ENCODE assay signal across 24 cellular contexts in the genomic region with DNA sequence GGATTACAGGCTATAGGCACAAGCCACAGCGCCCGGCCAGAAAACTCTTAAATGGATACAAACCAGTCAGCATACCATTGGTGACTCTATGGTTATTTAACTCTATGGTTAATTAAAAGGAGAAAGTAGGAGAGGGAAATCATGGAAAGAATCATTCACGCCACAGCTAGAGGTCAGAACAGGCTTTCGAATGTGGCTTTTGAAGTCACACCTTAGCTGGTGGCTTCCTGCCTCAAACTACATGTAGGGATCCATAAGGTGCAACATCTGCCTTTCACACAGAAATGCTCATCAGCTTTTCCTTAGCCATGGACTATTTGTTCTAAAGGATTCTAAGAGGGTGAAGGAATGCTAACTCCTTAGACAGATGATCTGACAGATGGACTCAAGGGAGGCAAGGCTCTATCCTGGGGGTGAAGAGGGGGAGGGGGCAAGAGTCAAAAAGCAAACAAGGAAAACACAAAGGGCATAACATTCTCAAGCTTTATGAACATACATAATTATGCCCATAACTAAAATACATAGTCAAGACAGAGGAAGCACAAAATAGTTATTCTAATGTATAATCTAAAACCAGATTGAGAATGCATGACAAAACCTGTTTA.
A peak's percentile ranks its signal among the peaks of the same experiment; 100 is the strongest.
DNase-seq lines count a peak whose midpoint lies in the region; ATAC-seq, FAIRE-seq and TF ChIP-seq lines count a peak whose summit lies in the region.
"Had no signal": no experiment of that assay in that cellular context is flagged by ENCODE, and none has a peak within 500 bp of the region (broad histone marks: within the 10 kb centered on the region; RNA-seq: fewer than 3 reads in every experiment).

No MANE protein-coding gene starts in this region.

- peaks cover 0 to 3% (median 0%) of the 10 kb centered on the region in 3 experiments; a peak in 1 of 7 replicates for H3K36me3 Mint-ChIP-seq in H9 (ENCODE audit: insufficient read depth in 1 of 3, low read depth in 3 of 3)

- H3K4ac ChIP-seq in H9 (ENCODE audit: low read depth, low read length) (no peak overlapping the region), mesendoderm (ENCODE audit: low read depth, low read length) (no peak overlapping the region)

- H3K36me3 ChIP-seq in mesendoderm (ENCODE audit: control insufficient read depth, insufficient read depth, low read length) = no peaks in the 10 kb centered on the region
- H3K36me3 ChIP-seq: Peyer's patch, suprapubic skin, uterus had no signal

- H3K56ac ChIP-seq in H9 (ENCODE audit: insufficient read length, low read depth, low read length) (no peak overlapping the region), mesendoderm (ENCODE audit: low read length) (no peak overlapping the region)

- H3K79me1 ChIP-seq in H9 (ENCODE audit: insufficient read depth, low read depth, low read length, poor library complexity, severe bottlenecking) (no peaks in the 10 kb centered on the region), mesendoderm (ENCODE audit: low read length) (peaks cover 14% of the 10 kb centered on the region)

- CTCF ChIA-PET in A549 (lab: Yijun Ruan, JAX) = interaction anchor here (0.9 to 2.0 kb wide), 4 partner anchors 8 to 70 kb away, joined by 3 to 8 read pairs (median 4); no protein-coding TSS in a partner anchor

- H3K4me2 ChIP-seq in A549 (peak overlapping the region; percentile 38), H9 (ENCODE audit: insufficient read depth, insufficient read length, low read length) (no peak overlapping the region), mesendoderm (ENCODE audit: low read length) (no peak overlapping the region)

- H3K18ac ChIP-seq in H9 (ENCODE audit: insufficient read length, low read depth, low read length) = no peak overlapping the region
- no peak overlapping the region for H3K18ac ChIP-seq in mesendoderm (ENCODE audit: low read length)

- no peak overlapping the region for H3K14ac ChIP-seq in H9 (ENCODE audit: insufficient read depth, low read length)

- H3K4me1 ChIP-seq in A549 = peaks cover 77% of the 10 kb centered on the region
- H3K4me1 ChIP-seq in H9 (ENCODE audit: insufficient read depth, low read length) = no peaks in the 10 kb centered on the region
- H3K4me1 ChIP-seq in mesendoderm (ENCODE audit: control insufficient read depth, low read depth, low read length) = peaks cover 1% of the 10 kb centered on the region

- H3K23me2 ChIP-seq in H9 (ENCODE audit: insufficient read length, low read depth, low read length, poor library complexity, severe bottlenecking) = peaks cover 2% of the 10 kb centered on the region

- TF ChIP-seq EP300 in A549 (IDR thresholded peaks at IDR 0.05) = no peak

- no peak overlapping the region for H3K23ac ChIP-seq in H9 (ENCODE audit: insufficient read length, low read depth, low read length)
- no peak overlapping the region for H3K23ac ChIP-seq in mesendoderm (ENCODE audit: low read length)

- no peak for TF ChIP-seq CTCF in A549 (IDR thresholded peaks at IDR 0.05)
- TF ChIP-seq CTCF in H9 (conservative IDR thresholded peaks at IDR 0.05) = no peak

- DNase-seq in A549 (ENCODE audit: low read depth in 1 of 2, low spot score in 1 of 2) (peak in 1 of 2 experiments; percentile 24), H9 (no peak), SW480 (ENCODE audit: low spot score) (peak; percentile 59), mesendoderm (peak; percentile 72), CD1c-positive myeloid dendritic cell (ENCODE audit: extremely low spot score) (no peak)
- DNase-seq: activated CD4-positive, alpha-beta T cell treated with anti-CD3 and anti-CD28 coated beads, Interleukin-2, amount 50 U/mL, for 48 hours; body of pancreas; HFFc6; left colon; midbrain; NCI-H1105; NCI-H2029 treated with DMSO at 0.1 percent for 48 hours; NK-92 treated with Interleukin-12 subunit alpha and Interleukin-12 subunit beta, amount 100 ng/mL, for 24 hours; Peyer's patch; psoas muscle; stimulated activated CD4-positive, alpha-beta T cell treated with anti-CD3 and anti-CD28 coated beads, Interleukin-1b, Interleukin-23, amount 100 ng/mL, for 48 hours; T-helper 17 cell; uterus had no signal

- H3T11ph ChIP-seq in H9 (ENCODE audit: low read length) = no peak overlapping the region

- no peak overlapping the region for H4K91ac ChIP-seq in H9 (ENCODE audit: insufficient read length, low read depth, low read length)

- H4K8ac ChIP-seq in H9 (replicated peaks; ENCODE audit: insufficient read length, low read depth, low read length) = no peak overlapping the region
- no peak overlapping the region for H4K8ac ChIP-seq in mesendoderm (ENCODE audit: low read depth, low read length)

- H2BK15ac ChIP-seq in H9 (ENCODE audit: low read depth, low read length) = no peak overlapping the region
- H2BK15ac ChIP-seq in mesendoderm (replicated peaks; ENCODE audit: low read depth) = no peak overlapping the region

- H3K27me3 Mint-ChIP-seq in H9 (ENCODE audit: low read depth) = no peaks in the 10 kb centered on the region

- POLR2A ChIA-PET in A549 (lab: Yijun Ruan, JAX) = no interaction called here

- H4K5ac ChIP-seq in H9 (ENCODE audit: insufficient read length, low read depth, low read length) = no peak overlapping the region
- no peak overlapping the region for H4K5ac ChIP-seq in mesendoderm (ENCODE audit: low read length)

- TF ChIP-seq POLR2A in A549 (IDR thresholded peaks at IDR 0.05; ENCODE audit: low read length) = no peak

- H3K9me3 ChIP-seq in A549 (no peaks in the 10 kb centered on the region), H9 (ENCODE audit: control insufficient read depth, low read depth, low read length) (no peaks in the 10 kb centered on the region)
- H3K9me3 ChIP-seq: body of pancreas, Peyer's patch, psoas muscle, suprapubic skin, uterus had no signal

- H2BK120ac ChIP-seq in H9 (ENCODE audit: low read depth, low read length, poor library complexity, severe bottlenecking) = no peak overlapping the region
- no peak overlapping the region for H2BK120ac ChIP-seq in mesendoderm (ENCODE audit: low read depth, low read length)

- H3K27me3 ChIP-seq in H9 (ENCODE audit: insufficient read depth, low read length) = no peaks in the 10 kb centered on the region
- no peaks in the 10 kb centered on the region for H3K27me3 ChIP-seq in mesendoderm (ENCODE audit: insufficient read depth, low read length, poor library complexity)
- H3K27me3 ChIP-seq: body of pancreas, Peyer's patch, suprapubic skin, uterus had no signal

- H3K79me2 ChIP-seq in H9 (ENCODE audit: insufficient read depth, low read length) = no peaks in the 10 kb centered on the region
- peaks cover 4% of the 10 kb centered on the region for H3K79me2 ChIP-seq in mesendoderm (ENCODE audit: control insufficient read depth, insufficient read depth, low read length)

- no peak overlapping the region for H2BK12ac ChIP-seq in H9 (ENCODE audit: insufficient read length, low read depth, low read length)

- no peak for FAIRE-seq in A549 (lab: Jason Lieb, UNC)
- FAIRE-seq: D721Med had no signal

- no peak overlapping the region for H2AFZ ChIP-seq in H9 (ENCODE audit: low read length)

- 0 out of 5 replicates have a peak, but pooled peaks have one; percentile 3 to 20 for TF ChIP-seq RAD21 in A549 (conservative IDR thresholded peaks at IDR 0.05 in 1 of 2, IDR thresholded peaks at IDR 0.05 in 1 of 2)

- H2AK5ac ChIP-seq in H9 (ENCODE audit: insufficient read length, low read length) (no peak overlapping the region), mesendoderm (ENCODE audit: low read length) (no peak overlapping the region)

- H3K9me3 Mint-ChIP-seq in H9 = no peaks in the 10 kb centered on the region
- H3K9me3 Mint-ChIP-seq: HFFc6 had no signal

- H4K20me1 ChIP-seq in H9 (ENCODE audit: control insufficient read depth, insufficient read depth, insufficient read length) = no peaks in the 10 kb centered on the region

- H2BK5ac ChIP-seq in H9 (ENCODE audit: insufficient read length, low read length) (no peak overlapping the region), mesendoderm (ENCODE audit: low read length) (no peak overlapping the region)

- no peak overlapping the region for H2BK20ac ChIP-seq in H9 (ENCODE audit: low read depth, low read length, poor library complexity, severe bottlenecking)

- no peak overlapping the region for H3K4me3 Mint-ChIP-seq in H9
- H3K4me3 Mint-ChIP-seq: HFFc6 had no signal

- peak overlapping the region in 2 of 3 experiments; percentile 1 to 19; a peak in 2 of 7 replicates for H3K27ac Mint-ChIP-seq in H9
- H3K27ac Mint-ChIP-seq: HFFc6, T-helper 17 cell had no signal

- 93% methylated on average over 4 of the region's 4 CpGs for WGBS in A549 (ENCODE audit: missing lambda C conversion rate)
- no CpG with 5 or more reads among the region's 4 CpGs for WGBS in H9 (ENCODE audit: extremely low coverage, insufficient read length, low lambda C conversion rate)
- WGBS in mesendoderm (ENCODE audit: extremely low coverage, insufficient coverage, low lambda C conversion rate) = no CpG with 5 or more reads among the region's 4 CpGs

- H3K9ac ChIP-seq in H9 (ENCODE audit: extremely low read depth, insufficient read length, low read length) (no peak overlapping the region), mesendoderm (ENCODE audit: low read length) (no peak overlapping the region)

- peak overlapping the region; percentile 70 to 90 for H3K27ac ChIP-seq in A549
- H3K27ac ChIP-seq in H9 (ENCODE audit: insufficient read length, low read depth, low read length) = no peak overlapping the region
- H3K27ac ChIP-seq in mesendoderm (ENCODE audit: low read depth, low read length) = no peak overlapping the region
- H3K27ac ChIP-seq: body of pancreas, C4-2B, Peyer's patch, psoas muscle, suprapubic skin, uterus had no signal

- H3K4me1 Mint-ChIP-seq in H9 = peaks cover 34 to 44% of the 10 kb centered on the region in 2 experiments

- ATAC-seq in A549 (no peak), GM21717 (IDR thresholded peaks at IDR 0.05; ENCODE audit: unreplicated experiment) (no peak), GM21515 (IDR thresholded peaks at IDR 0.05; ENCODE audit: unreplicated experiment) (no peak), HG02588 (IDR thresholded peaks at IDR 0.05; ENCODE audit: unreplicated experiment) (no peak)
- ATAC-seq: body of pancreas, left colon, psoas muscle, T-helper 17 cell had no signal

- H3K4me3 ChIP-seq in A549 (no peak overlapping the region), mesendoderm (ENCODE audit: low read length) (no peak overlapping the region)
- H3K4me3 ChIP-seq: body of pancreas, Peyer's patch, psoas muscle, suprapubic skin, uterus had no signal

TF ChIP-seq in A549, 52 proteins besides CTCF, POLR2A, EP300 and RAD21 (continues in another document):
- TF ChIP-seq, protein P1, sequence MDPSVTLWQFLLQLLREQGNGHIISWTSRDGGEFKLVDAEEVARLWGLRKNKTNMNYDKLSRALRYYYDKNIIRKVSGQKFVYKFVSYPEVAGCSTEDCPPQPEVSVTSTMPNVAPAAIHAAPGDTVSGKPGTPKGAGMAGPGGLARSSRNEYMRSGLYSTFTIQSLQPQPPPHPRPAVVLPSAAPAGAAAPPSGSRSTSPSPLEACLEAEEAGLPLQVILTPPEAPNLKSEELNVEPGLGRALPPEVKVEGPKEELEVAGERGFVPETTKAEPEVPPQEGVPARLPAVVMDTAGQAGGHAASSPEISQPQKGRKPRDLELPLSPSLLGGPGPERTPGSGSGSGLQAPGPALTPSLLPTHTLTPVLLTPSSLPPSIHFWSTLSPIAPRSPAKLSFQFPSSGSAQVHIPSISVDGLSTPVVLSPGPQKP (IDR thresholded peaks at IDR 0.05; ENCODE audit: low read depth, low read length) = no peak
- no peak for TF ChIP-seq MAZ (IDR thresholded peaks at IDR 0.05; ENCODE audit: borderline replicate concordance, low read depth, low read length)
- TF ChIP-seq NFE2L2 (conservative IDR thresholded peaks at IDR 0.05; ENCODE audit: low read length) = no peak

Comparison
In these comparisons a context has a peak if more than half of its experiments do, and no peak if none do; other contexts are left out.
1. DNase-seq: peak in SW480 (single experiment) and mesendoderm (single experiment); none in H9 (single experiment) and CD1c-positive myeloid dendritic cell (single experiment).
2. H3K27ac ChIP-seq: peak in A549 (2 of 2); none in H9 (single experiment) and mesendoderm (single experiment).